ENCODE assay signal across 20 cellular contexts in the genomic region with DNA sequence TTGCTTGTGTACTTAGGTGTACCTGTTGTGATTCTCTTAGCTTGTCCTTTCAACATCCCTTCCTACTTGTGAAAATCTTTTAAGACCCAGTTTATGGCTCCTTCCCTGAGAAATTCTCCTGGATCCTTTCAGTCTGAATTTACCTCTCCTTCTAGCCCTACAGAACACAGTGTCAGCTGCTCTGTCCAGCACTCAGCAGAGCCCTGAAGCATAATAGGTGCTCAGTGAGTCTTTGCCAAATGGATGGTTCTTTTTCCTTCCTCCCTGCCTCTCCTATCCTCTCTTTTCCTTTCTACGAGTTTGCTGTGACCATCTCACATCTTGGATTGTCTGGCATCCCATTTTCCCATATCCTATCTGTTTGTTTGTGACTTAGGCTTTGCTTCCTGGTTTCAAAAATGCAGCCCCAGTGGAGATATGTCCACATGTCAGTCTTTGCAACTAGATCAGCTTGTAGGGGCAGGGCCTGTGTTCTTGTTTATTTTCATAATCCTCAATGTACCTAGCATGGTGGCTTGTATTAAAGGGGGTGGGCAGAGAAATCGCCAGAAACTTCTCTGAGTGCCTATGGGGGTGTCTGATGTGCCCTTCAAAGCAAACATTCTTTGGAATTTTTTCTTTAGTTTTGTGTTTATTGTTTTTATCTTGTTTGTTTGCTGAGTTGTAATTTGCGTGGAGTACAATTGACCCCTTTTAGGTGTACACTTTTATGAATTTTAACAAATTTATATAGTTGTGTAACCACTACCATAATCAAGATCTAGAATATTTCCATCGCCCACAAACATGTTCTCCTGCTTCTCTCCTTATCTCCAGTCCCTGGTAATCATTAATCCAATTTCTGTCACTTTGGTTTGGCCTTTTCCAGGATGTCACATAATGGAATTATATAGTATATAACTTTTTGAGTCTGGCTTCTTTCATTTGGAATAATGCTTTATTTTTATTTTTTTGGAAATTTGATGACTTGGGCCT.
A peak's percentile ranks its signal among the peaks of the same experiment; 100 is the strongest.
DNase-seq lines count a peak whose midpoint lies in the region; ATAC-seq, FAIRE-seq and TF ChIP-seq lines count a peak whose summit lies in the region.
"Had no signal": no experiment of that assay in that cellular context is flagged by ENCODE, and none has a peak within 500 bp of the region (broad histone marks: within the 10 kb centered on the region; RNA-seq: fewer than 3 reads in every experiment).

No MANE protein-coding gene starts in this region.

- H3K4me1 ChIP-seq in pancreas (peaks cover 21 to 29% (median 28%) of the 10 kb centered on the region in 3 donors), ascending aorta (no peaks in the 10 kb centered on the region)

- DNase-seq in DMS53 (lab: John Stamatoyannopoulos, UW): peak; percentile 38
- DNase-seq in LoVo (ENCODE audit: low spot score): peak; percentile 4
- DNase-seq in pancreas: no peak
- DNase-seq in ascending aorta (ENCODE audit: low spot score in 2 of 2): no peak
- no peak for DNase-seq in COLO829 (ENCODE audit: low spot score)
- no peak for DNase-seq in GF-D8 (lab: John Stamatoyannopoulos, UW)
- DNase-seq: DMS153; MV-4-11; NCI-H2029; NCI-H2171; NCI-H510A treated with DMSO at 0.1 percent for 48 hours; NK-92 treated with Interleukin-12 subunit alpha and Interleukin-12 subunit beta, amount 100 ng/mL, for 24 hours; OCI-M1; RPMI8226; SIG-M5; SW 1271 had no signal

- H3K27me3 ChIP-seq in pancreas (no peaks in the 10 kb centered on the region), ascending aorta (no peaks in the 10 kb centered on the region)

- no peaks in the 10 kb centered on the region for H3K36me3 ChIP-seq in pancreas
- H3K36me3 ChIP-seq in ascending aorta: no peaks in the 10 kb centered on the region

- H3K4me3 ChIP-seq in pancreas (no peak overlapping the region), ascending aorta (no peak overlapping the region)

- FAIRE-seq in islet of Langerhans (lab: Jason Lieb, UNC) (peak; percentile 66), pancreas (lab: Jason Lieb, UNC) (no peak)
- FAIRE-seq: GM19239, H54 had no signal

- peak; percentile 86 to 92 (median 88) for ATAC-seq in pancreas

- H3K27ac ChIP-seq in pancreas (peak overlapping the region; percentile 3 to 85 (median 42)), ascending aorta (no peak overlapping the region)
- H3K27ac ChIP-seq: C4-2B had no signal

- TF ChIP-seq CTCF in pancreas (IDR thresholded peaks at IDR 0.05): no peak
- no peak for TF ChIP-seq CTCF in ascending aorta (IDR thresholded peaks at IDR 0.05)

- WGBS in pancreas, 2 donors: 17 to 18% methylated on average over 4 of the region's 4 CpGs

- intact Hi-C loops in pancreas (cut with DNase I) (no loop called here), ascending aorta (cut with DNase I) (no loop called here)

- H3K9me3 ChIP-seq in pancreas: no peaks in the 10 kb centered on the region
- H3K9me3 ChIP-seq in ascending aorta: peaks cover 0 to 8% of the 10 kb centered on the region in 2 donors

Comparison
In these comparisons a context has a peak if more than half of its experiments do, and no peak if none do; other contexts are left out.
1. DNase-seq: peak in DMS53 (single experiment) and LoVo (single experiment); none in pancreas (0 of 6), ascending aorta (0 of 2), COLO829 (single experiment) and GF-D8 (single experiment).
2. H3K27ac ChIP-seq: peak in pancreas (4 of 4); none in ascending aorta (0 of 2).